9 cellular contexts compared by ENCODE assay signal in genomic region chr19:55644842-55645511, GRCh38. TPM values are rescaled to one million over a fixed set of nuclear protein-coding genes. Genes with fewer than 3 reads are reported as not detected.
DNase-seq lines count a peak whose midpoint lies in the region; ATAC-seq and TF ChIP-seq lines count a peak whose summit lies in the region.
"Had no signal": no experiment of that assay in that cellular context is flagged by ENCODE, and none has a peak within 500 bp of the region (broad histone marks: within the 10 kb centered on the region; RNA-seq: fewer than 3 reads in every experiment).

No MANE protein-coding gene starts in this region.

- H3K4me1 Mint-ChIP-seq in CD4-positive, CD25-positive, alpha-beta regulatory T cell: peaks cover 0 to 59% (median 30%) of the 10 kb centered on the region in 4 donors
- peaks cover 65% of the 10 kb centered on the region for H3K4me1 Mint-ChIP-seq in activated naive CD8-positive, alpha-beta T cell treated with anti-CD3 and anti-CD28 coated beads, Interleukin-2, amount 50 U/mL, for 24 hours

- 95 to 96% methylated on average over 26 to 27 of the region's 28 CpGs for WGBS in mesodermal cell (ENCODE audit: insufficient coverage in 2 of 2), 2 experiments

- in situ Hi-C loops in gastrocnemius medialis (cut with MboI; ENCODE audit: low sequenced_read_pairs in 4 of 4): loop anchor here in 1 of 4 donors (25.0 kb wide), 1 partner anchor 508 kb away; the partner anchor contains the start of gene TNNT1

- H3K4me1 ChIP-seq in CD4-positive, CD25-positive, alpha-beta regulatory T cell (ENCODE audit: control insufficient read depth, insufficient read depth, low read length, poor library complexity, severe bottlenecking): peaks cover 67% of the 10 kb centered on the region
- H3K4me1 ChIP-seq in HUES48 (ENCODE audit: control insufficient read depth, insufficient read depth, low read length) (peaks cover 16% of the 10 kb centered on the region), mesodermal cell (ENCODE audit: control insufficient read depth, insufficient read depth, low read length, poor library complexity, severe bottlenecking) (peaks cover 18% of the 10 kb centered on the region), gastrocnemius medialis (peaks cover 51 to 54% of the 10 kb centered on the region in 2 donors)

- no peak for TF ChIP-seq CTCF in gastrocnemius medialis (IDR thresholded peaks at IDR 0.05 in 4 of 5, conservative IDR thresholded peaks at IDR 0.05 in 1 of 5)

- TF ChIP-seq POLR2A in gastrocnemius medialis (IDR thresholded peaks at IDR 0.05): no peak

- H3K9me3 ChIP-seq in CD4-positive, CD25-positive, alpha-beta regulatory T cell (ENCODE audit: control insufficient read depth in 2 of 2, low read length in 2 of 2): no peaks in the 10 kb centered on the region
- H3K9me3 ChIP-seq in HUES48 (ENCODE audit: control insufficient read depth, insufficient read depth, low read length): no peaks in the 10 kb centered on the region
- no peaks in the 10 kb centered on the region for H3K9me3 ChIP-seq in mesodermal cell (ENCODE audit: control insufficient read depth, low read length)
- H3K9me3 ChIP-seq in gastrocnemius medialis: no peaks in the 10 kb centered on the region

- intact Hi-C loops in gastrocnemius medialis (cut with DNase I; ENCODE audit: low total_unique reads): loop anchor here (5.0 kb wide), 1 partner anchor 528 kb away; the partner anchor contains the start of gene PPP1R12C

- no peak overlapping the region for H3K27ac ChIP-seq in CD4-positive, CD25-positive, alpha-beta regulatory T cell (ENCODE audit: insufficient read depth, low read length, poor library complexity, severe bottlenecking)
- H3K27ac ChIP-seq in HUES48 (ENCODE audit: low read depth, low read length): no peak overlapping the region
- H3K27ac ChIP-seq in mesodermal cell (ENCODE audit: low read depth, low read length, severe bottlenecking): no peak overlapping the region
- H3K27ac ChIP-seq in gastrocnemius medialis: no peak overlapping the region

- H3K27me3 ChIP-seq in CD4-positive, CD25-positive, alpha-beta regulatory T cell (ENCODE audit: control insufficient read depth, insufficient read depth, low read length): no peaks in the 10 kb centered on the region
- H3K27me3 ChIP-seq in HUES48 (ENCODE audit: control insufficient read depth, insufficient read depth, low read length) (no peaks in the 10 kb centered on the region), gastrocnemius medialis (no peaks in the 10 kb centered on the region)

- no peak overlapping the region for H3K4me3 ChIP-seq in CD4-positive, CD25-positive, alpha-beta regulatory T cell (ENCODE audit: low read depth, low read length)
- peak overlapping the region; percentile 76 for H3K4me3 ChIP-seq in HUES48 (ENCODE audit: low read depth, low read length)
- peak overlapping the region; percentile 91 for H3K4me3 ChIP-seq in mesodermal cell (ENCODE audit: extremely low read depth, insufficient read depth, low read length, poor library complexity, severe bottlenecking)
- no peak overlapping the region for H3K4me3 ChIP-seq in gastrocnemius medialis

- H3K36me3 ChIP-seq in CD4-positive, CD25-positive, alpha-beta regulatory T cell (ENCODE audit: control insufficient read depth, insufficient read depth, low read length): peaks cover 8% of the 10 kb centered on the region
- peaks cover 19% of the 10 kb centered on the region for H3K36me3 ChIP-seq in HUES48 (ENCODE audit: control insufficient read depth, insufficient read depth, low read length)
- H3K36me3 ChIP-seq in mesodermal cell (ENCODE audit: control insufficient read depth, insufficient read depth, low read length): peaks cover 25% of the 10 kb centered on the region
- peaks cover 0 to 10% of the 10 kb centered on the region in 2 donors for H3K36me3 ChIP-seq in gastrocnemius medialis

- no peak for ATAC-seq in CD4-positive, CD25-positive, alpha-beta regulatory T cell (ENCODE audit: low read depth in 2 of 2)
- ATAC-seq in activated naive CD8-positive, alpha-beta T cell treated with anti-CD3 and anti-CD28 coated beads, Interleukin-2, amount 50 U/mL, for 24 hours: no peak
- ATAC-seq in gastrocnemius medialis: no peak

- H3K4me3 Mint-ChIP-seq in CD4-positive, CD25-positive, alpha-beta regulatory T cell: peak overlapping the region; percentile 93 to 97 (median 96)
- peak overlapping the region; percentile 94 for H3K4me3 Mint-ChIP-seq in activated naive CD8-positive, alpha-beta T cell treated with anti-CD3 and anti-CD28 coated beads, Interleukin-2, amount 50 U/mL, for 24 hours

- DNase-seq in CD4-positive, CD25-positive, alpha-beta regulatory T cell: no peak
- no peak for DNase-seq in activated naive CD8-positive, alpha-beta T cell treated with anti-CD3 and anti-CD28 coated beads, Interleukin-2, amount 50 U/mL, for 24 hours
- no peak for DNase-seq in GM03348 (ENCODE audit: low spot score)
- no peak for DNase-seq in UCSD-AML1 (lab: John Stamatoyannopoulos, UW; ENCODE audit: unreplicated experiment)
- DNase-seq in gastrocnemius medialis: no peak
- DNase-seq in hypothalamus (lab: John Stamatoyannopoulos, UW): no peak
- DNase-seq: NCI-H187 had no signal

- H3K27ac Mint-ChIP-seq in CD4-positive, CD25-positive, alpha-beta regulatory T cell: peak overlapping the region in 2 of 3 donors; percentile 67 to 93
- H3K27ac Mint-ChIP-seq in activated naive CD8-positive, alpha-beta T cell treated with anti-CD3 and anti-CD28 coated beads, Interleukin-2, amount 50 U/mL, for 24 hours: peak overlapping the region; percentile 99

- peaks cover 6% of the 10 kb centered on the region for H3K27me3 Mint-ChIP-seq in CD4-positive, CD25-positive, alpha-beta regulatory T cell
- peaks cover 2% of the 10 kb centered on the region for H3K27me3 Mint-ChIP-seq in activated naive CD8-positive, alpha-beta T cell treated with anti-CD3 and anti-CD28 coated beads, Interleukin-2, amount 50 U/mL, for 24 hours

- H3K9me3 Mint-ChIP-seq in CD4-positive, CD25-positive, alpha-beta regulatory T cell: no peaks in the 10 kb centered on the region
- H3K9me3 Mint-ChIP-seq in activated naive CD8-positive, alpha-beta T cell treated with anti-CD3 and anti-CD28 coated beads, Interleukin-2, amount 50 U/mL, for 24 hours: no peaks in the 10 kb centered on the region

- no peaks in the 10 kb centered on the region for H3K36me3 Mint-ChIP-seq in CD4-positive, CD25-positive, alpha-beta regulatory T cell
- peaks cover 41% of the 10 kb centered on the region for H3K36me3 Mint-ChIP-seq in activated naive CD8-positive, alpha-beta T cell treated with anti-CD3 and anti-CD28 coated beads, Interleukin-2, amount 50 U/mL, for 24 hours (ENCODE audit: low read depth)

- H3K9ac ChIP-seq in HUES48 (ENCODE audit: low read depth, low read length): no peak overlapping the region

RNA-seq across cellular contexts. Expression of gene ZNF581, which starts 1.5 kb away (rescaled TPM):
- total RNA-seq in CD4-positive, CD25-positive, alpha-beta regulatory T cell: 23.7 TPM
- polyA plus RNA-seq in CD4-positive, CD25-positive, alpha-beta regulatory T cell: 10 to 100 TPM; 26.5 to 36.6 (median 35.1) TPM
- 55.6 TPM for polyA plus RNA-seq in mesodermal cell (2013, experiment 1 of 2)
- polyA plus RNA-seq in mesodermal cell (2013, experiment 2 of 2): 47.0 TPM
- 10 to 100 TPM in 3 of 4 donors, 1 to 10 TPM in 1; 9.9 to 17.3 (median 13.7) TPM for total RNA-seq in gastrocnemius medialis

RNA-seq across cellular contexts. Expression of gene CCDC106, which starts 3.0 kb away (rescaled TPM):
- 0.99 TPM for total RNA-seq in CD4-positive, CD25-positive, alpha-beta regulatory T cell
- 1 to 10 TPM in 1 of 4 donors, under 1 TPM in 3; 0.22 to 1.0 (median 0.51) TPM for polyA plus RNA-seq in CD4-positive, CD25-positive, alpha-beta regulatory T cell
- polyA plus RNA-seq in mesodermal cell (2013, experiment 1 of 2): 16.0 TPM
- 13.4 TPM for polyA plus RNA-seq in mesodermal cell (2013, experiment 2 of 2)
- 10 to 100 TPM in 2 of 4 donors, 1 to 10 TPM in 2; 6.3 to 21.2 (median 12.6) TPM for total RNA-seq in gastrocnemius medialis

RNA-seq across cellular contexts. Expression of gene ZNF580, which starts 4.2 kb away (rescaled TPM):
- total RNA-seq in CD4-positive, CD25-positive, alpha-beta regulatory T cell: 30.8 TPM
- polyA plus RNA-seq in CD4-positive, CD25-positive, alpha-beta regulatory T cell: 10 to 100 TPM; 14.3 to 18.9 (median 16.0) TPM
- polyA plus RNA-seq in mesodermal cell (2013, experiment 1 of 2): 37.5 TPM
- polyA plus RNA-seq in mesodermal cell (2013, experiment 2 of 2): 29.0 TPM
- total RNA-seq in gastrocnemius medialis: 10 to 100 TPM in 1 of 4 donors, 1 to 10 TPM in 3; 1.5 to 12.3 (median 7.2) TPM

RNA-seq across cellular contexts. Expression of gene U2AF2, which starts 9.9 kb away (rescaled TPM):
- 283 TPM for total RNA-seq in CD4-positive, CD25-positive, alpha-beta regulatory T cell
- 1 to 10 TPM; 7.2 to 9.3 (median 8.2) TPM for polyA plus RNA-seq in CD4-positive, CD25-positive, alpha-beta regulatory T cell
- 145 TPM for polyA plus RNA-seq in mesodermal cell (2013, experiment 1 of 2)
- 128 TPM for polyA plus RNA-seq in mesodermal cell (2013, experiment 2 of 2)
- total RNA-seq in gastrocnemius medialis: 10 to 100 TPM; 38.1 to 60.2 (median 50.1) TPM

RNA-seq across cellular contexts. Expression of gene ZNF784, which starts 20.6 kb away (rescaled TPM):
- total RNA-seq in CD4-positive, CD25-positive, alpha-beta regulatory T cell: 11.1 TPM
- polyA plus RNA-seq in CD4-positive, CD25-positive, alpha-beta regulatory T cell: 1 to 10 TPM; 1.0 to 2.4 (median 1.6) TPM
- 7.0 TPM for polyA plus RNA-seq in mesodermal cell (2013, experiment 1 of 2)
- polyA plus RNA-seq in mesodermal cell (2013, experiment 2 of 2): 5.4 TPM
- 1 to 10 TPM; 6.0 to 10.0 (median 8.2) TPM for total RNA-seq in gastrocnemius medialis

Comparison
In these comparisons a context has a peak if more than half of its experiments do, and no peak if none do; other contexts are left out.
1. H3K4me3 ChIP-seq: peak in HUES48 (single experiment) and mesodermal cell (single experiment); none in CD4-positive, CD25-positive, alpha-beta regulatory T cell (single experiment) and gastrocnemius medialis (0 of 4).